In genomic region chr17:50151937-50152547, GRCh38 we compare ENCODE assay signal across 8 cellular contexts. TPM values are rescaled to one million over a fixed set of nuclear protein-coding genes. Genes with fewer than 3 reads are reported as not detected.
DNase-seq lines count a peak whose midpoint lies in the region; ATAC-seq and TF ChIP-seq lines count a peak whose summit lies in the region.

No MANE protein-coding gene starts in this region.

- peaks cover 17% of the 10 kb centered on the region for H4K20me1 ChIP-seq in PC-3 (ENCODE audit: low read length)

- intact Hi-C loops in PC-3 (cut with micrococcal nuclease): loop anchor here (1.0 to 5.0 kb wide), 3 partner anchors 9 to 125 kb away; partner anchors contain the start of gene PDK2

- no peaks in the 10 kb centered on the region for H3F3A ChIP-seq in PC-3 (ENCODE audit: low read length, unreplicated experiment)

- no peaks in the 10 kb centered on the region for H3K9me2 ChIP-seq in PC-3 (replicated peaks; ENCODE audit: low read length)

- H3K36me3 ChIP-seq in PC-3 (ENCODE audit: low read depth, low read length) (no peaks in the 10 kb centered on the region), neutrophil (no peaks in the 10 kb centered on the region)

- peak overlapping the region; percentile 68 for H3K9ac ChIP-seq in PC-3 (ENCODE audit: low read length)

- peak overlapping the region; percentile 90 for H3K27ac Mint-ChIP-seq in activated naive CD8-positive, alpha-beta T cell treated with anti-CD3 and anti-CD28 coated beads, Interleukin-2, amount 50 U/mL, for 24 hours
- H3K27ac Mint-ChIP-seq in glutamatergic neuron (ENCODE audit: unreplicated experiment): peak overlapping the region; percentile 97

- H3K4me1 Mint-ChIP-seq in activated naive CD8-positive, alpha-beta T cell treated with anti-CD3 and anti-CD28 coated beads, Interleukin-2, amount 50 U/mL, for 24 hours: peaks cover 35% of the 10 kb centered on the region
- peaks cover 10% of the 10 kb centered on the region for H3K4me1 Mint-ChIP-seq in glutamatergic neuron (ENCODE audit: low read depth, unreplicated experiment)

- H3K27ac ChIP-seq in PC-3 (ENCODE audit: low read length) (peak overlapping the region; percentile 82), neutrophil (peak overlapping the region; percentile 99)

- H2AFZ ChIP-seq in PC-3 (ENCODE audit: low read length): peak overlapping the region; percentile 93

- H3K9me3 Mint-ChIP-seq in activated naive CD8-positive, alpha-beta T cell treated with anti-CD3 and anti-CD28 coated beads, Interleukin-2, amount 50 U/mL, for 24 hours: no peaks in the 10 kb centered on the region
- peaks cover 7% of the 10 kb centered on the region for H3K9me3 Mint-ChIP-seq in glutamatergic neuron (ENCODE audit: unreplicated experiment)

- CTCF ChIA-PET in PC-3 (lab: Charles Lee): interaction anchor here (0.5 to 1.6 kb wide), 6 partner anchors 9 to 283 kb away, joined by 3 to 11 read pairs (median 6); partner anchors contain the start of gene PDK2

- POLR2A ChIA-PET in PC-3 (lab: Charles Lee; ENCODE audit: unreplicated experiment): interaction anchor here (0.5 to 0.8 kb wide), 4 partner anchors 21 to 573 kb away, joined by 3 to 18 read pairs (median 4); no protein-coding TSS in a partner anchor

- no peaks in the 10 kb centered on the region for H3K27me3 Mint-ChIP-seq in activated naive CD8-positive, alpha-beta T cell treated with anti-CD3 and anti-CD28 coated beads, Interleukin-2, amount 50 U/mL, for 24 hours
- H3K27me3 Mint-ChIP-seq in glutamatergic neuron (ENCODE audit: unreplicated experiment): peaks cover 6% of the 10 kb centered on the region

- H3K4me3 Mint-ChIP-seq in activated naive CD8-positive, alpha-beta T cell treated with anti-CD3 and anti-CD28 coated beads, Interleukin-2, amount 50 U/mL, for 24 hours: peak overlapping the region; percentile 93
- H3K4me3 Mint-ChIP-seq in glutamatergic neuron (ENCODE audit: unreplicated experiment): peak overlapping the region; percentile 91

- TF ChIP-seq CTCF in PC-3 (conservative IDR thresholded peaks at IDR 0.05; ENCODE audit: low read depth, low read length) (no peak), glutamatergic neuron (IDR thresholded peaks at IDR 0.05; ENCODE audit: partially characterized antibody, unreplicated experiment) (no peak), neutrophil (IDR thresholded peaks at IDR 0.05) (peak; percentile 25)

- no TSS peak for BruUV-seq in PC-3 (replicated peaks; lab: Mats Ljungman, UMichigan)

- H3K9me3 ChIP-seq in PC-3 (ENCODE audit: low read length) (no peaks in the 10 kb centered on the region), neutrophil (no peaks in the 10 kb centered on the region)

- no peaks in the 10 kb centered on the region for H3K27me3 ChIP-seq in PC-3 (ENCODE audit: low read length)
- no peaks in the 10 kb centered on the region for H3K27me3 ChIP-seq in neutrophil

- peaks cover 5% of the 10 kb centered on the region for H3K36me3 Mint-ChIP-seq in activated naive CD8-positive, alpha-beta T cell treated with anti-CD3 and anti-CD28 coated beads, Interleukin-2, amount 50 U/mL, for 24 hours (ENCODE audit: low read depth)
- no peaks in the 10 kb centered on the region for H3K36me3 Mint-ChIP-seq in glutamatergic neuron (ENCODE audit: unreplicated experiment)

- H3K4me3 ChIP-seq in PC-3 (ENCODE audit: low read length) (peak overlapping the region; percentile 90), neutrophil (ENCODE audit: low read depth in 1 of 2, low read length in 1 of 2) (peak overlapping the region; percentile 97 to 98)

- H3K4me2 ChIP-seq in PC-3 (ENCODE audit: low read length): peak overlapping the region; percentile 99

- ATAC-seq in PC-3 (peak; percentile 64), GM21526 (IDR thresholded peaks at IDR 0.05; ENCODE audit: low FRiP score, unreplicated experiment) (no peak)
- peak; percentile 11 for ATAC-seq in activated naive CD8-positive, alpha-beta T cell treated with anti-CD3 and anti-CD28 coated beads, Interleukin-2, amount 50 U/mL, for 24 hours

- H3K4me1 ChIP-seq in PC-3 (ENCODE audit: insufficient read depth, low read length) (peaks cover 46% of the 10 kb centered on the region), neutrophil (ENCODE audit: control insufficient read depth in 1 of 2, insufficient read depth in 1 of 2, low read depth in 1 of 2, low read length in 1 of 2) (peaks cover 28 to 39% of the 10 kb centered on the region in 2 experiments)

- peaks cover 37% of the 10 kb centered on the region for H3K79me2 ChIP-seq in PC-3 (ENCODE audit: low read length)

- peak; percentile 68 for DNase-seq in activated CD4-positive, alpha-beta T cell treated with anti-CD3 and anti-CD28 coated beads for 48 hours
- no peak for DNase-seq in activated CD4-positive, alpha-beta T cell treated with anti-CD3 and anti-CD28 coated beads, Interleukin-2, amount 50 U/mL, for 4 hours
- peak; percentile 64 for DNase-seq in KG1 (lab: John Stamatoyannopoulos, UW)
- peak; percentile 93 for DNase-seq in PC-3
- peak; percentile 58 for DNase-seq in activated naive CD8-positive, alpha-beta T cell treated with anti-CD3 and anti-CD28 coated beads, Interleukin-2, amount 50 U/mL, for 24 hours
- DNase-seq in glutamatergic neuron: peak; percentile 76

RNA-seq across cellular contexts. Expression of gene PPP1R9B, which starts 1.6 kb away (rescaled TPM):
- total RNA-seq in PC-3 (2014; rRNA removed): 67.7 and 95.0 TPM in 2 replicates
- 74.0 TPM for total RNA-seq in glutamatergic neuron (ENCODE audit: unreplicated experiment)

RNA-seq across cellular contexts. Expression of gene SGCA, which starts 13.8 kb away (rescaled TPM):
- total RNA-seq in PC-3 (2014; rRNA removed) (not detected in 2 replicates), glutamatergic neuron (ENCODE audit: unreplicated experiment) (1.3 TPM)

RNA-seq across cellular contexts. Expression of gene SAMD14, which starts 22.1 kb away (rescaled TPM):
- 0.11 and 0.17 TPM in 2 replicates for total RNA-seq in PC-3 (2014; rRNA removed)
- total RNA-seq in glutamatergic neuron (ENCODE audit: unreplicated experiment): 95.0 TPM

RNA-seq across cellular contexts. Expression of gene COL1A1, which starts 49.4 kb away (rescaled TPM):
- 30.6 and 56.2 TPM in 2 replicates for total RNA-seq in PC-3 (2014; rRNA removed)
- total RNA-seq in glutamatergic neuron (ENCODE audit: unreplicated experiment): 10.1 TPM

RNA-seq across cellular contexts. Expression of gene PDK2, which starts 56.9 kb away (rescaled TPM):
- 31.9 and 37.6 TPM in 2 replicates for total RNA-seq in PC-3 (2014; rRNA removed)
- total RNA-seq in glutamatergic neuron (ENCODE audit: unreplicated experiment): 36.9 TPM

Comparison
In these comparisons a context has a peak if more than half of its experiments do, and no peak if none do; other contexts are left out.
1. DNase-seq: peak in activated CD4-positive, alpha-beta T cell treated with anti-CD3 and anti-CD28 coated beads for 48 hours (single experiment), KG1 (single experiment), PC-3 (single experiment), activated naive CD8-positive, alpha-beta T cell treated with anti-CD3 and anti-CD28 coated beads, Interleukin-2, amount 50 U/mL, for 24 hours (single experiment) and glutamatergic neuron (single experiment); none in activated CD4-positive, alpha-beta T cell treated with anti-CD3 and anti-CD28 coated beads, Interleukin-2, amount 50 U/mL, for 4 hours (0 of 2).
2. RNA of gene SAMD14, which starts 22.1 kb away (total RNA-seq): 95.0 TPM in glutamatergic neuron (single experiment); 0.11 to 0.17 TPM in PC-3; every median in the first group is over 10 times any median in the second.